ENCODE assay signal across 12 cellular contexts in the genomic region with DNA sequence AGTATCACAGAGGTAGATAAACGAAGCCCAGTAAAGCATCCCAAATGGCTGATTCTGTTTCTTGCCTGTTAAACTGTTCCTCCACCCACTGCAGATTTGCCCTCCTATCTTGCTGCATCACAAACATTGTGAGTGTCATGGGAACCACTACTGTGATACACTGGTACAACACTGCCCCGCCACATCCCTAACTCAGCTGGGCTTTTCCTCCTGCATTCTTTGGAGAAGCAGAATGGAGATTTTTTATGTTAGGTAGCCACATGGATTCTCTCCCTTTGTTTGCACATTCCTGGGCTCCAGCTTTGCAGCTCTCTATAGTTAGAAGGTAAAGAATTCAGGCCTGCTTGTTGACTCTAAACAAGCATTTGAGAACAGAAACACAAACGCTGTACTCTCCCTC.
DNase-seq lines count a peak whose midpoint lies in the region; ATAC-seq and TF ChIP-seq lines count a peak whose summit lies in the region.
"Had no signal": no experiment of that assay in that cellular context is flagged by ENCODE, and none has a peak within 500 bp of the region (broad histone marks: within the 10 kb centered on the region; RNA-seq: fewer than 3 reads in every experiment).

No MANE protein-coding gene starts in this region.

- peaks cover 14% of the 10 kb centered on the region for H3K36me3 Mint-ChIP-seq in progenitor cell of endocrine pancreas (ENCODE audit: insufficient read depth)

- TF ChIP-seq CTCF in fibroblast of pulmonary artery (IDR thresholded peaks at IDR 0.05; ENCODE audit: low read length, missing control alignments) (no peak), progenitor cell of endocrine pancreas (IDR thresholded peaks at IDR 0.05; ENCODE audit: unreplicated experiment) (no peak)

- H3K9me3 Mint-ChIP-seq in progenitor cell of endocrine pancreas (ENCODE audit: low read depth) = no peaks in the 10 kb centered on the region
- H3K9me3 Mint-ChIP-seq: activated naive CD4-positive, alpha-beta T cell treated with anti-CD3 and anti-CD28 coated beads for 36 hours had no signal

- H3K4me1 Mint-ChIP-seq in progenitor cell of endocrine pancreas (ENCODE audit: low read depth) = peaks cover 41% of the 10 kb centered on the region

- ATAC-seq in SK-N-SH treated with all-trans-retinoic acid at 6 μM for 48 hours = peak; percentile 95
- ATAC-seq in stimulated activated naive CD8-positive, alpha-beta T cell treated with anti-CD3 and anti-CD28 coated beads, Interleukin-15, Interleukin-2, amounts not matched to agents 100 U/mL and 50 U/mL, for 24 hours = no peak

- no peak overlapping the region for H3K4me3 Mint-ChIP-seq in progenitor cell of endocrine pancreas (ENCODE audit: low read depth)
- H3K4me3 Mint-ChIP-seq: activated naive CD4-positive, alpha-beta T cell treated with anti-CD3 and anti-CD28 coated beads for 36 hours had no signal

- peak overlapping the region; percentile 9 for H3K27ac Mint-ChIP-seq in progenitor cell of endocrine pancreas
- H3K27ac Mint-ChIP-seq: activated naive CD4-positive, alpha-beta T cell treated with anti-CD3 and anti-CD28 coated beads for 36 hours had no signal

- H3K4me3 ChIP-seq in fibroblast of pulmonary artery (replicated peaks; ENCODE audit: low read depth, low read length) = no peak overlapping the region

- peak; percentile 71 for DNase-seq in DMS53 (lab: John Stamatoyannopoulos, UW)
- DNase-seq in DMS53 treated with DMSO at 0.1 percent for 48 hours (lab: John Stamatoyannopoulos, UW; ENCODE audit: unreplicated experiment) = no peak
- DNase-seq in fibroblast of pulmonary artery (ENCODE audit: low read depth) = peak; percentile 79
- no peak for DNase-seq in progenitor cell of endocrine pancreas (ENCODE audit: low spot score, unreplicated experiment)
- no peak for DNase-seq in NCI-H1436 treated with DMSO at 0.1 percent for 48 hours (lab: John Stamatoyannopoulos, UW)
- DNase-seq in NCI-H1092 (lab: John Stamatoyannopoulos, UW) = no peak
- no peak for DNase-seq in stimulated activated naive CD8-positive, alpha-beta T cell treated with anti-CD3 and anti-CD28 coated beads, Interleukin-15, Interleukin-2, amounts not matched to agents 100 U/mL and 50 U/mL, for 24 hours
- DNase-seq: activated naive CD4-positive, alpha-beta T cell treated with anti-CD3 and anti-CD28 coated beads for 36 hours; mammary epithelial cell; NCI-H2081 treated with DMSO at 0.1 percent for 48 hours; stimulated activated CD8-positive, alpha-beta memory T cell treated with anti-CD3 and anti-CD28 coated beads, Interleukin-4, amount 100 ng/mL, for 48 hours had no signal

- H3K27me3 Mint-ChIP-seq in progenitor cell of endocrine pancreas = no peaks in the 10 kb centered on the region

TF ChIP-seq in SK-N-SH treated with all-trans-retinoic acid at 6 μM for 48 hours, 23 proteins besides CTCF, POLR2A, EP300 and RAD21:
- TF ChIP-seq TOX (CRISPR knock-in tag; IDR thresholded peaks at IDR 0.05; ENCODE audit: borderline replicate concordance) = no peak
- no peak for TF ChIP-seq ESRRG (CRISPR knock-in tag; IDR thresholded peaks at IDR 0.05)
- TF ChIP-seq, protein P1, sequence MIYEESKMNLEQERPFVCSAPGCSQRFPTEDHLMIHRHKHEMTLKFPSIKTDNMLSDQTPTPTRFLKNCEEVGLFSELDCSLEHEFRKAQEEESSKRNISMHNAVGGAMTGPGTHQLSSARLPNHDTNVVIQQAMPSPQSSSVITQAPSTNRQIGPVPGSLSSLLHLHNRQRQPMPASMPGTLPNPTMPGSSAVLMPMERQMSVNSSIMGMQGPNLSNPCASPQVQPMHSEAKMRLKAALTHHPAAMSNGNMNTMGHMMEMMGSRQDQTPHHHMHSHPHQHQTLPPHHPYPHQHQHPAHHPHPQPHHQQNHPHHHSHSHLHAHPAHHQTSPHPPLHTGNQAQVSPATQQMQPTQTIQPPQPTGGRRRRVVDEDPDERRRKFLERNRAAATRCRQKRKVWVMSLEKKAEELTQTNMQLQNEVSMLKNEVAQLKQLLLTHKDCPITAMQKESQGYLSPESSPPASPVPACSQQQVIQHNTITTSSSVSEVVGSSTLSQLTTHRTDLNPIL (CRISPR knock-in tag; IDR thresholded peaks at IDR 0.05; ENCODE audit: low read depth) = no peak
- no peak for TF ChIP-seq SNAI2 (CRISPR knock-in tag; IDR thresholded peaks at IDR 0.05)
- no peak for TF ChIP-seq ZFP30 (CRISPR knock-in tag; IDR thresholded peaks at IDR 0.05)
- no peak for TF ChIP-seq OSR1 (CRISPR knock-in tag; IDR thresholded peaks at IDR 0.05)
- TF ChIP-seq, protein P2, sequence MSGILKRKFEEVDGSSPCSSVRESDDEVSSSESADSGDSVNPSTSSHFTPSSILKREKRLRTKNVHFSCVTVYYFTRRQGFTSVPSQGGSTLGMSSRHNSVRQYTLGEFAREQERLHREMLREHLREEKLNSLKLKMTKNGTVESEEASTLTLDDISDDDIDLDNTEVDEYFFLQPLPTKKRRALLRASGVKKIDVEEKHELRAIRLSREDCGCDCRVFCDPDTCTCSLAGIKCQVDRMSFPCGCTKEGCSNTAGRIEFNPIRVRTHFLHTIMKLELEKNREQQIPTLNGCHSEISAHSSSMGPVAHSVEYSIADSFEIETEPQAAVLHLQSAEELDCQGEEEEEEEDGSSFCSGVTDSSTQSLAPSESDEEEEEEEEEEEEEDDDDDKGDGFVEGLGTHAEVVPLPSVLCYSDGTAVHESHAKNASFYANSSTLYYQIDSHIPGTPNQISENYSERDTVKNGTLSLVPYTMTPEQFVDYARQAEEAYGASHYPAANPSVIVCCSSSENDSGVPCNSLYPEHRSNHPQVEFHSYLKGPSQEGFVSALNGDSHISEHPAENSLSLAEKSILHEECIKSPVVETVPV (CRISPR knock-in tag; IDR thresholded peaks at IDR 0.05) = no peak
- TF ChIP-seq ZNF565 (CRISPR knock-in tag; conservative IDR thresholded peaks at IDR 0.05; ENCODE audit: low read depth) = no peak
- no peak for TF ChIP-seq ZFP3 (CRISPR knock-in tag; IDR thresholded peaks at IDR 0.05)
- TF ChIP-seq, protein P3, sequence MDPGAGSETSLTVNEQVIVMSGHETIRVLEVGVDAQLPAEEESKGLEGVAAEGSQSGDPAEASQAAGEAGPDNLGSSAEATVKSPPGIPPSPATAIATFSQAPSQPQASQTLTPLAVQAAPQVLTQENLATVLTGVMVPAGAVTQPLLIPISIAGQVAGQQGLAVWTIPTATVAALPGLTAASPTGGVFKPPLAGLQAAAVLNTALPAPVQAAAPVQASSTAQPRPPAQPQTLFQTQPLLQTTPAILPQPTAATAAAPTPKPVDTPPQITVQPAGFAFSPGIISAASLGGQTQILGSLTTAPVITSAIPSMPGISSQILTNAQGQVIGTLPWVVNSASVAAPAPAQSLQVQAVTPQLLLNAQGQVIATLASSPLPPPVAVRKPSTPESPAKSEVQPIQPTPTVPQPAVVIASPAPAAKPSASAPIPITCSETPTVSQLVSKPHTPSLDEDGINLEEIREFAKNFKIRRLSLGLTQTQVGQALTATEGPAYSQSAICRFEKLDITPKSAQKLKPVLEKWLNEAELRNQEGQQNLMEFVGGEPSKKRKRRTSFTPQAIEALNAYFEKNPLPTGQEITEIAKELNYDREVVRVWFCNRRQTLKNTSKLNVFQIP (CRISPR knock-in tag; IDR thresholded peaks at IDR 0.05; ENCODE audit: borderline replicate concordance, low read depth) = no peak
- TF ChIP-seq ZC3H10 (CRISPR knock-in tag; IDR thresholded peaks at IDR 0.05) = no peak
- TF ChIP-seq ARNTL (CRISPR knock-in tag; IDR thresholded peaks at IDR 0.05; ENCODE audit: borderline replicate concordance, low read depth) = no peak

Comparison
In these comparisons a context has a peak if more than half of its experiments do, and no peak if none do; other contexts are left out.
1. DNase-seq: peak in DMS53 (single experiment) and fibroblast of pulmonary artery (single experiment); none in DMS53 treated with DMSO at 0.1 percent for 48 hours (single experiment), progenitor cell of endocrine pancreas (single experiment), NCI-H1436 treated with DMSO at 0.1 percent for 48 hours (single experiment), NCI-H1092 (single experiment) and stimulated activated naive CD8-positive, alpha-beta T cell treated with anti-CD3 and anti-CD28 coated beads, Interleukin-15, Interleukin-2, amounts not matched to agents 100 U/mL and 50 U/mL, for 24 hours (single experiment).